Comparison of ENCODE assay signal across 7 cellular contexts in genomic region chr6:41735427-41736206, GRCh38. TPM values are rescaled to one million over a fixed set of nuclear protein-coding genes. Genes with fewer than 3 reads are reported as not detected.
DNase-seq lines count a peak whose midpoint lies in the region; ATAC-seq and TF ChIP-seq lines count a peak whose summit lies in the region.

Gene TFEB, minus strand, starts transcription at chr6:41735608. Its CDS starts 44,395 bp downstream, at chr6:41691213.

- no peaks in the 10 kb centered on the region for H3K9me2 ChIP-seq in hepatocyte (replicated peaks; ENCODE audit: insufficient read depth)

- H3K79me2 ChIP-seq in hepatocyte = peaks cover 20% of the 10 kb centered on the region

- 15% methylated on average over 27 of the region's 50 CpGs for WGBS in hepatocyte (ENCODE audit: low lambda C conversion rate, missing lambda C conversion rate)

- peak within 1 kb of the TSS; percentile 95 for H3K4me2 ChIP-seq in hepatocyte

- in situ Hi-C loops in astrocyte of the cerebellum (cut with HindIII; ENCODE audit: low sequenced_read_pairs) = no loop called here

- H4K20me1 ChIP-seq in hepatocyte (ENCODE audit: insufficient read depth, poor library complexity, severe bottlenecking) = no peaks in the 10 kb centered on the region

- peak; percentile 55 for ATAC-seq in HG02885 (IDR thresholded peaks at IDR 0.05; ENCODE audit: poor library complexity, unreplicated experiment)

- TF ChIP-seq CTCF in astrocyte of the cerebellum (IDR thresholded peaks at IDR 0.05; ENCODE audit: low read depth, low read length, missing control alignments) (peak; percentile 88), hepatocyte (IDR thresholded peaks at IDR 0.05; ENCODE audit: poor library complexity) (peak; percentile 89)

- peak; percentile 71 for DNase-seq in NCI-H1694 treated with DMSO at 0.1 percent for 48 hours (lab: John Stamatoyannopoulos, UW)
- peak; percentile 94 for DNase-seq in T-helper 9 cell
- DNase-seq in astrocyte of the cerebellum (ENCODE audit: low read depth) = peak; percentile 73
- peak; percentile 96 for DNase-seq in hepatocyte (ENCODE audit: low spot score)
- peak; percentile 97 for DNase-seq in retina

- H3K4me1 ChIP-seq in hepatocyte (ENCODE audit: insufficient read depth) = peaks cover 26% of the 10 kb centered on the region

- H2AFZ ChIP-seq in hepatocyte = peak within 1 kb of the TSS; percentile 86

- TF ChIP-seq POLR2A in GM15510 (IDR thresholded peaks at IDR 0.05; ENCODE audit: borderline replicate concordance, extremely low read depth, insufficient read length) = peak; percentile 35

- H3K4me3 ChIP-seq in astrocyte of the cerebellum (ENCODE audit: low read depth, low read length) (peak within 1 kb of the TSS; percentile 55), hepatocyte (peak within 1 kb of the TSS; percentile 99)

- peak within 1 kb of the TSS; percentile 97 for H3K27ac ChIP-seq in hepatocyte

- no peaks in the 10 kb centered on the region for H3K36me3 ChIP-seq in hepatocyte (replicated peaks; ENCODE audit: insufficient read depth, low read depth)

- H3K9me3 ChIP-seq in hepatocyte (ENCODE audit: low read depth) = no peaks in the 10 kb centered on the region

- H3K27me3 ChIP-seq in hepatocyte = no peaks in the 10 kb centered on the region

RNA-seq across cellular contexts. Expression of gene TFEB, which starts in this region (rescaled TPM):
- 10.1 and 14.2 TPM in 2 replicates for total RNA-seq in hepatocyte
- polyA plus RNA-seq in hepatocyte = 23.7 and 32.7 TPM in 2 replicates

Comparison
In these comparisons a context has a peak if more than half of its experiments do, and no peak if none do; other contexts are left out.
1. Peak in every context shown above with its lines: DNase-seq, ATAC-seq, H3K4me3 ChIP-seq and H3K27ac ChIP-seq.